In the genomic region with DNA sequence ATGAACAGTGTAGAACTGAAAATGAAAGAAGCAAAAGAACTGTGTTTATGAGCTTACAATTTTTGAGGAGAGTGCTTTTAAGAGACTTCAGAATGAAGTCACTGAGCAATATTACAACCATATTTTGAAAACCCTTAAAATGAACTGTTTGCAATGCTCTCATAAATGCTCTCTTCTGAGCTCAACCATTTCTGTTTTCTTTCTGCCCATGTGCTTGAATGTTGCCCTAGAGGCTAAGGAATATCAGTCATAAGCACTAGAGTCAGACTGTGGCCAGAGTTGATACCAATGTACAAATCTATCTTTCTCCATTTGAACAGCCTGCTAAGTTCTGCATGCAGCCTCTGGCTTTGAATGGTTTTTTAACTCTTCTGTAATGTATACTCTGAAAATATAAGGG, we compare ENCODE assay signal across 35 cellular contexts.
DNase-seq lines count a peak whose midpoint lies in the region; ATAC-seq and TF ChIP-seq lines count a peak whose summit lies in the region.
"Had no signal": no experiment of that assay in that cellular context is flagged by ENCODE, and none has a peak within 500 bp of the region (broad histone marks: within the 10 kb centered on the region; RNA-seq: fewer than 3 reads in every experiment).

No MANE protein-coding gene starts in this region.

- no peaks in the 10 kb centered on the region for H4K20me1 ChIP-seq in SU-DHL-6 (ENCODE audit: low read depth, low read length)

- H2BK5ac ChIP-seq in trophoblast cell (ENCODE audit: low read depth, low read length, poor library complexity), result no peak overlapping the region

- H3K36me3 ChIP-seq in SU-DHL-6 (ENCODE audit: low read length) (no peaks in the 10 kb centered on the region), trophoblast cell (ENCODE audit: control insufficient read depth in 1 of 2, insufficient read depth in 2 of 2, low read length in 2 of 2) (no peaks in the 10 kb centered on the region)
- H3K36me3 ChIP-seq: BE2C, breast epithelium, heart right ventricle, upper lobe of right lung had no signal

- peaks cover 22% of the 10 kb centered on the region for H3F3A ChIP-seq in SU-DHL-6 (ENCODE audit: insufficient read depth)

- H4K8ac ChIP-seq in trophoblast cell (ENCODE audit: low read depth, low read length), result no peak overlapping the region

- H3K18ac ChIP-seq in trophoblast cell (ENCODE audit: low read length), result no peak overlapping the region

- H3K79me1 ChIP-seq in trophoblast cell (ENCODE audit: low read length), result no peaks in the 10 kb centered on the region

- no peak overlapping the region for H3K14ac ChIP-seq in trophoblast cell (ENCODE audit: low read length)

- H3K23ac ChIP-seq in trophoblast cell (ENCODE audit: low read length), result no peak overlapping the region

- H2AFZ ChIP-seq in SU-DHL-6 (ENCODE audit: low read depth, low read length, severe bottlenecking) (peak overlapping the region; percentile 7), trophoblast cell (ENCODE audit: insufficient read depth, low read length, poor library complexity) (no peak overlapping the region)
- H2AFZ ChIP-seq: PC-9 had no signal

- H3K27ac ChIP-seq in SU-DHL-6 (ENCODE audit: low read depth, low read length) (peak overlapping the region; percentile 93), trophoblast cell (ENCODE audit: low read depth, low read length) (no peak overlapping the region)
- H3K27ac ChIP-seq: breast epithelium, foreskin keratinocyte, heart right ventricle, PC-9, skin epidermis, upper lobe of right lung had no signal

- no peaks in the 10 kb centered on the region for H3K4me1 ChIP-seq in trophoblast cell (ENCODE audit: control insufficient read depth in 1 of 2, insufficient read depth in 2 of 2, low read length in 2 of 2)
- H3K4me1 ChIP-seq: BE2C, breast epithelium, foreskin keratinocyte, heart right ventricle, upper lobe of right lung had no signal

- no peak overlapping the region for H4K12ac ChIP-seq in trophoblast cell (ENCODE audit: low read depth, low read length)

- H2BK120ac ChIP-seq in trophoblast cell (ENCODE audit: insufficient read depth, low read length, poor library complexity), result no peak overlapping the region

- H3K4ac ChIP-seq in trophoblast cell (ENCODE audit: low read depth, low read length), result no peak overlapping the region

- H3K9me2 ChIP-seq in SU-DHL-6 (replicated peaks; ENCODE audit: insufficient read depth, low read length), result no peaks in the 10 kb centered on the region

- no peak overlapping the region for H3K4me3 Mint-ChIP-seq in activated T-helper 17 cell treated with anti-CD3 and anti-CD28 coated beads, Interleukin-2, amount 50 U/mL, for 72 hours
- H3K4me3 Mint-ChIP-seq: activated CD8-positive, alpha-beta memory T cell treated with anti-CD3 and anti-CD28 coated beads, Interleukin-2, amount 10 ng/mL, durations not matched to agents 7 days and 5 days; activated naive CD4-positive, alpha-beta T cell treated with anti-CD3 and anti-CD28 coated beads for 36 hours; activated T-cell treated with anti-CD3 and anti-CD28 coated beads, Interleukin-2, amount 50 U/mL, for 72 hours; WTC11 had no signal

- H3K36me3 Mint-ChIP-seq in activated T-helper 17 cell treated with anti-CD3 and anti-CD28 coated beads, Interleukin-2, amount 50 U/mL, for 72 hours (ENCODE audit: low read depth), result no peaks in the 10 kb centered on the region
- H3K36me3 Mint-ChIP-seq: activated CD8-positive, alpha-beta memory T cell treated with anti-CD3 and anti-CD28 coated beads, Interleukin-2, amount 10 ng/mL, durations not matched to agents 7 days and 5 days had no signal

- H3K27me3 Mint-ChIP-seq in activated T-helper 17 cell treated with anti-CD3 and anti-CD28 coated beads, Interleukin-2, amount 50 U/mL, for 72 hours, result no peaks in the 10 kb centered on the region
- H3K27me3 Mint-ChIP-seq: activated CD8-positive, alpha-beta memory T cell treated with anti-CD3 and anti-CD28 coated beads, Interleukin-2, amount 10 ng/mL, durations not matched to agents 7 days and 5 days had no signal

- no peak overlapping the region for H3K4me3 ChIP-seq in SU-DHL-6 (ENCODE audit: insufficient read depth, low read length, poor library complexity, severe bottlenecking)
- no peak overlapping the region for H3K4me3 ChIP-seq in trophoblast cell (ENCODE audit: low read depth, low read length)
- H3K4me3 ChIP-seq: breast epithelium, heart right ventricle, PC-9, skin epidermis, upper lobe of right lung had no signal

- no peaks in the 10 kb centered on the region for H3K4me1 Mint-ChIP-seq in activated T-helper 17 cell treated with anti-CD3 and anti-CD28 coated beads, Interleukin-2, amount 50 U/mL, for 72 hours
- H3K4me1 Mint-ChIP-seq: activated CD8-positive, alpha-beta memory T cell treated with anti-CD3 and anti-CD28 coated beads, Interleukin-2, amount 10 ng/mL, durations not matched to agents 7 days and 5 days had no signal

- H2BK12ac ChIP-seq in trophoblast cell (ENCODE audit: low read length), result no peak overlapping the region

- H3K9me3 ChIP-seq in SU-DHL-6 (ENCODE audit: insufficient read depth, low read length) (no peaks in the 10 kb centered on the region), trophoblast cell (ENCODE audit: insufficient read depth, low read depth, low read length) (no peaks in the 10 kb centered on the region)
- H3K9me3 ChIP-seq: BE2C, upper lobe of right lung had no signal

- ATAC-seq in GM18867 (IDR thresholded peaks at IDR 0.05; ENCODE audit: unreplicated experiment) (peak; percentile 30), GM21367 (IDR thresholded peaks at IDR 0.05; ENCODE audit: unreplicated experiment) (peak; percentile 23), HG03045 (IDR thresholded peaks at IDR 0.05; ENCODE audit: unreplicated experiment) (peak; percentile 30)
- no peak for ATAC-seq in activated T-helper 17 cell treated with anti-CD3 and anti-CD28 coated beads, Interleukin-2, amount 50 U/mL, for 72 hours (replicated peaks)
- ATAC-seq: activated CD8-positive, alpha-beta memory T cell treated with anti-CD3 and anti-CD28 coated beads, Interleukin-2, amount 10 ng/mL, durations not matched to agents 7 days and 5 days; activated T-cell treated with anti-CD3 and anti-CD28 coated beads, Interleukin-2, amount 50 U/mL, for 72 hours; foreskin keratinocyte; HCT116; heart right ventricle; left cardiac atrium; upper lobe of right lung; WTC11 had no signal

- H3K79me2 ChIP-seq in SU-DHL-6 (ENCODE audit: insufficient read depth, low read length) (no peaks in the 10 kb centered on the region), trophoblast cell (ENCODE audit: control insufficient read depth, insufficient read depth, low read length, poor library complexity) (no peaks in the 10 kb centered on the region)

- H3K4me2 ChIP-seq in SU-DHL-6 (ENCODE audit: low read depth, low read length, poor library complexity, severe bottlenecking) (peak overlapping the region; percentile 70), trophoblast cell (ENCODE audit: low read length) (no peak overlapping the region)
- H3K4me2 ChIP-seq: PC-9 had no signal

- 0 out of 2 replicates have a peak overlapping the region, but pooled peaks have one; percentile 22 for H3K9ac ChIP-seq in SU-DHL-6 (ENCODE audit: low read length)
- H3K9ac ChIP-seq in trophoblast cell (ENCODE audit: low read length), result no peak overlapping the region

- H3K9me3 Mint-ChIP-seq in activated T-helper 17 cell treated with anti-CD3 and anti-CD28 coated beads, Interleukin-2, amount 50 U/mL, for 72 hours, result peaks cover 10% of the 10 kb centered on the region
- H3K9me3 Mint-ChIP-seq: activated naive CD4-positive, alpha-beta T cell treated with anti-CD3 and anti-CD28 coated beads for 36 hours; WTC11 had no signal

- DNase-seq in AML-193 (lab: John Stamatoyannopoulos, UW) (no peak), trophoblast cell (no peak)
- DNase-seq in stimulated activated CD4-positive, alpha-beta T cell treated with anti-CD3 and anti-CD28 coated beads, Interleukin-4, amount 100 ng/mL, for 24 hours, result no peak
- DNase-seq: activated CD4-positive, alpha-beta T cell treated with anti-CD3 and anti-CD28 coated beads, Interleukin-2, amount 50 U/mL, for 1 hour; activated CD8-positive, alpha-beta memory T cell treated with anti-CD3 and anti-CD28 coated beads, Interleukin-2, amount 10 ng/mL, durations not matched to agents 7 days and 5 days; activated naive CD4-positive, alpha-beta T cell treated with anti-CD3 and anti-CD28 coated beads for 36 hours; activated T-cell treated with anti-CD3 and anti-CD28 coated beads, Interleukin-2, amount 50 U/mL, for 72 hours; amniotic stem cell; BE2C; DMS53; effector CD4-positive, alpha-beta T cell; foreskin keratinocyte; GDM1; heart right ventricle; left cardiac atrium; mesenchymal stem cell; NCI-H1048; NCI-H187 treated with DMSO at 0.1 percent for 48 hours; NCI-H226; NCI-H774; occipital lobe; PC-9; SHP77 treated with DMSO at 0.1 percent for 48 hours; stimulated activated CD4-positive, alpha-beta T cell treated with anti-CD3 and anti-CD28 coated beads, Interleukin-1b, Interleukin-23, amount 100 ng/mL, for 48 hours; SW 1271; upper lobe of right lung had no signal

- no peak overlapping the region for H3K27ac Mint-ChIP-seq in activated T-helper 17 cell treated with anti-CD3 and anti-CD28 coated beads, Interleukin-2, amount 50 U/mL, for 72 hours
- H3K27ac Mint-ChIP-seq: activated CD8-positive, alpha-beta memory T cell treated with anti-CD3 and anti-CD28 coated beads, Interleukin-2, amount 10 ng/mL, durations not matched to agents 7 days and 5 days; activated naive CD4-positive, alpha-beta T cell treated with anti-CD3 and anti-CD28 coated beads for 36 hours; activated T-cell treated with anti-CD3 and anti-CD28 coated beads, Interleukin-2, amount 50 U/mL, for 72 hours; WTC11 had no signal

- H4K91ac ChIP-seq in trophoblast cell (ENCODE audit: low read depth, low read length), result no peak overlapping the region

- H3K27me3 ChIP-seq in SU-DHL-6 (ENCODE audit: low read length) (no peaks in the 10 kb centered on the region), trophoblast cell (ENCODE audit: insufficient read depth, low read length) (no peaks in the 10 kb centered on the region)
- H3K27me3 ChIP-seq: BE2C, breast epithelium, foreskin keratinocyte, heart right ventricle, upper lobe of right lung had no signal

- no peak overlapping the region for H2AK5ac ChIP-seq in trophoblast cell (ENCODE audit: low read length)

- TF ChIP-seq CTCF in SU-DHL-6 (IDR thresholded peaks at IDR 0.05; ENCODE audit: insufficient read depth, low read length, poor library complexity, severe bottlenecking), result no peak
